1 cellular context compared by ENCODE assay signal in the genomic region with DNA sequence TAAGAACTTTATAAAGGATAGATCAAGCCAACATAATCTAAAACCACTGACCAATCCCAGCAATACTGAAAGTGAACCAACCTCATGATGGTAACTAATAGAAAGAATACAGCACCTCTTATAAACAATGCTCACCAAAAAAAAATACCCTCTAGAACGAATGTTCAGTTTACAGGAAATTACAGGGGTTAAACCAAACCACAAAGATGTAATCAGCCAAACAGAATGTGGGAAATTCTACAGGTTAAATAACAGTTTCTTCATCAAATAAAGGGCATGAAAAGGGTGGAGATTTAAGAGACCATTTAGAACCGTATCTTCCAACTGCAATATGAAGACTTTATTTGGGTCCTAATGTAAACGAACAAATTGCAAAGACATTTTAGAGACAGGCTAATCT.
A peak's percentile ranks its signal among the peaks of the same experiment; 100 is the strongest.
TF ChIP-seq lines count a peak whose summit lies in the region.

No MANE protein-coding gene starts in this region.

TF ChIP-seq in K562, 482 proteins besides CTCF, POLR2A, EP300 and RAD21 (continued from another document):
- TF ChIP-seq, protein P1, sequence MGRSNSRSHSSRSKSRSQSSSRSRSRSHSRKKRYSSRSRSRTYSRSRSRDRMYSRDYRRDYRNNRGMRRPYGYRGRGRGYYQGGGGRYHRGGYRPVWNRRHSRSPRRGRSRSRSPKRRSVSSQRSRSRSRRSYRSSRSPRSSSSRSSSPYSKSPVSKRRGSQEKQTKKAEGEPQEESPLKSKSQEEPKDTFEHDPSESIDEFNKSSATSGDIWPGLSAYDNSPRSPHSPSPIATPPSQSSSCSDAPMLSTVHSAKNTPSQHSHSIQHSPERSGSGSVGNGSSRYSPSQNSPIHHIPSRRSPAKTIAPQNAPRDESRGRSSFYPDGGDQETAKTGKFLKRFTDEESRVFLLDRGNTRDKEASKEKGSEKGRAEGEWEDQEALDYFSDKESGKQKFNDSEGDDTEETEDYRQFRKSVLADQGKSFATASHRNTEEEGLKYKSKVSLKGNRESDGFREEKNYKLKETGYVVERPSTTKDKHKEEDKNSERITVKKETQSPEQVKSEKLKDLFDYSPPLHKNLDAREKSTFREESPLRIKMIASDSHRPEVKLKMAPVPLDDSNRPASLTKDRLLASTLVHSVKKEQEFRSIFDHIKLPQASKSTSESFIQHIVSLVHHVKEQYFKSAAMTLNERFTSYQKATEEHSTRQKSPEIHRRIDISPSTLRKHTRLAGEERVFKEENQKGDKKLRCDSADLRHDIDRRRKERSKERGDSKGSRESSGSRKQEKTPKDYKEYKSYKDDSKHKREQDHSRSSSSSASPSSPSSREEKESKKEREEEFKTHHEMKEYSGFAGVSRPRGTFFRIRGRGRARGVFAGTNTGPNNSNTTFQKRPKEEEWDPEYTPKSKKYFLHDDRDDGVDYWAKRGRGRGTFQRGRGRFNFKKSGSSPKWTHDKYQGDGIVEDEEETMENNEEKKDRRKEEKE (IDR thresholded peaks at IDR 0.05; ENCODE audit: borderline replicate concordance in 1 of 2, control insufficient read depth in 1 of 2, low read depth in 2 of 2, low read length in 1 of 2), result no peak
- no peak for TF ChIP-seq STAT5B (CRISPR knock-in tag; IDR thresholded peaks at IDR 0.05)
- TF ChIP-seq SIX5 (IDR thresholded peaks at IDR 0.05; ENCODE audit: borderline replicate concordance in 1 of 2, insufficient read depth in 1 of 2, low read depth in 1 of 2, low read length in 2 of 2), result no peak
- TF ChIP-seq KDM2B (CRISPR knock-in tag; IDR thresholded peaks at IDR 0.05), result no peak
- no peak for TF ChIP-seq MTA1 (IDR thresholded peaks at IDR 0.05; ENCODE audit: borderline replicate concordance)
- TF ChIP-seq, protein P2, sequence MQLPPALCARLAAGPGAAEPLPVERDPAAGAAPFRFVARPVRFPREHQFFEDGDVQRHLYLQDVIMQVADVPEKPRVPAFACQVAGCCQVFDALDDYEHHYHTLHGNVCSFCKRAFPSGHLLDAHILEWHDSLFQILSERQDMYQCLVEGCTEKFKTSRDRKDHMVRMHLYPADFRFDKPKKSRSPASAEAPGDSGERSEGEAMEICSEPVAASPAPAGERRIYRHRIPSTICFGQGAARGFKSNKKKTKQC (CRISPR knock-in tag; IDR thresholded peaks at IDR 0.05), result no peak
- no peak for TF ChIP-seq BCL6 (CRISPR knock-in tag; IDR thresholded peaks at IDR 0.05)
- TF ChIP-seq, protein P3, sequence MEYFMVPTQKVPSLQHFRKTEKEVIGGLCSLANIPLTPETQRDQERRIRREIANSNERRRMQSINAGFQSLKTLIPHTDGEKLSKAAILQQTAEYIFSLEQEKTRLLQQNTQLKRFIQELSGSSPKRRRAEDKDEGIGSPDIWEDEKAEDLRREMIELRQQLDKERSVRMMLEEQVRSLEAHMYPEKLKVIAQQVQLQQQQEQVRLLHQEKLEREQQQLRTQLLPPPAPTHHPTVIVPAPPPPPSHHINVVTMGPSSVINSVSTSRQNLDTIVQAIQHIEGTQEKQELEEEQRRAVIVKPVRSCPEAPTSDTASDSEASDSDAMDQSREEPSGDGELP (CRISPR knock-in tag; IDR thresholded peaks at IDR 0.05; ENCODE audit: borderline replicate concordance), result no peak
- 0 out of 2 replicates have a peak, but pooled peaks have one; percentile 34 for TF ChIP-seq GATA2 (CRISPR knock-in tag; IDR thresholded peaks at IDR 0.05)
- no peak for TF ChIP-seq TAF7 (tag; IDR thresholded peaks at IDR 0.05)
- TF ChIP-seq GTF2F1 (IDR thresholded peaks at IDR 0.05; ENCODE audit: low read depth, low read length), result no peak
- no peak for TF ChIP-seq TBL1XR1 (IDR thresholded peaks at IDR 0.05; ENCODE audit: low read length in 2 of 2)
- peak; percentile 48; the same call in 1 of the 2 replicates for TF ChIP-seq TEAD4 (IDR thresholded peaks at IDR 0.05; ENCODE audit: low read length)
- no peak for TF ChIP-seq TEAD4 (CRISPR knock-in tag; IDR thresholded peaks at IDR 0.05; ENCODE audit: borderline replicate concordance)
- TF ChIP-seq, protein P4, sequence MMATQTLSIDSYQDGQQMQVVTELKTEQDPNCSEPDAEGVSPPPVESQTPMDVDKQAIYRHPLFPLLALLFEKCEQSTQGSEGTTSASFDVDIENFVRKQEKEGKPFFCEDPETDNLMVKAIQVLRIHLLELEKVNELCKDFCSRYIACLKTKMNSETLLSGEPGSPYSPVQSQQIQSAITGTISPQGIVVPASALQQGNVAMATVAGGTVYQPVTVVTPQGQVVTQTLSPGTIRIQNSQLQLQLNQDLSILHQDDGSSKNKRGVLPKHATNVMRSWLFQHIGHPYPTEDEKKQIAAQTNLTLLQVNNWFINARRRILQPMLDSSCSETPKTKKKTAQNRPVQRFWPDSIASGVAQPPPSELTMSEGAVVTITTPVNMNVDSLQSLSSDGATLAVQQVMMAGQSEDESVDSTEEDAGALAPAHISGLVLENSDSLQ (IDR thresholded peaks at IDR 0.05), result no peak
- no peak for TF ChIP-seq ZNF551 (CRISPR knock-in tag; IDR thresholded peaks at IDR 0.05)
- TF ChIP-seq SMARCA4 (IDR thresholded peaks at IDR 0.05), result peak; percentile 53; the same call in 1 of the 2 replicates
- TF ChIP-seq POLR2H (tag; IDR thresholded peaks at IDR 0.05; ENCODE audit: low read depth), result peak; percentile 46; the same call in 1 of the 2 replicates
- no peak for TF ChIP-seq CBX5 (IDR thresholded peaks at IDR 0.05; ENCODE audit: borderline replicate concordance, low read depth)
- TF ChIP-seq, protein P5, sequence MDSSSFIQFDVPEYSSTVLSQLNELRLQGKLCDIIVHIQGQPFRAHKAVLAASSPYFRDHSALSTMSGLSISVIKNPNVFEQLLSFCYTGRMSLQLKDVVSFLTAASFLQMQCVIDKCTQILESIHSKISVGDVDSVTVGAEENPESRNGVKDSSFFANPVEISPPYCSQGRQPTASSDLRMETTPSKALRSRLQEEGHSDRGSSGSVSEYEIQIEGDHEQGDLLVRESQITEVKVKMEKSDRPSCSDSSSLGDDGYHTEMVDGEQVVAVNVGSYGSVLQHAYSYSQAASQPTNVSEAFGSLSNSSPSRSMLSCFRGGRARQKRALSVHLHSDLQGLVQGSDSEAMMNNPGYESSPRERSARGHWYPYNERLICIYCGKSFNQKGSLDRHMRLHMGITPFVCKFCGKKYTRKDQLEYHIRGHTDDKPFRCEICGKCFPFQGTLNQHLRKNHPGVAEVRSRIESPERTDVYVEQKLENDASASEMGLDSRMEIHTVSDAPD (CRISPR knock-in tag; IDR thresholded peaks at IDR 0.05), result no peak
- TF ChIP-seq, protein P6, sequence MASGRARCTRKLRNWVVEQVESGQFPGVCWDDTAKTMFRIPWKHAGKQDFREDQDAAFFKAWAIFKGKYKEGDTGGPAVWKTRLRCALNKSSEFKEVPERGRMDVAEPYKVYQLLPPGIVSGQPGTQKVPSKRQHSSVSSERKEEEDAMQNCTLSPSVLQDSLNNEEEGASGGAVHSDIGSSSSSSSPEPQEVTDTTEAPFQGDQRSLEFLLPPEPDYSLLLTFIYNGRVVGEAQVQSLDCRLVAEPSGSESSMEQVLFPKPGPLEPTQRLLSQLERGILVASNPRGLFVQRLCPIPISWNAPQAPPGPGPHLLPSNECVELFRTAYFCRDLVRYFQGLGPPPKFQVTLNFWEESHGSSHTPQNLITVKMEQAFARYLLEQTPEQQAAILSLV (tag; IDR thresholded peaks at IDR 0.05), result no peak
- no peak for TF ChIP-seq CREB1 (IDR thresholded peaks at IDR 0.05)
- TF ChIP-seq CREB1 (CRISPR knock-in tag; IDR thresholded peaks at IDR 0.05), result no peak
- TF ChIP-seq KDM5B (IDR thresholded peaks at IDR 0.05; ENCODE audit: insufficient replicate concordance, low read depth, low read length), result no peak
- TF ChIP-seq ESRRA (IDR thresholded peaks at IDR 0.05; ENCODE audit: borderline replicate concordance, low read depth), result peak; percentile 61; the same call in 1 of the 2 replicates
- TF ChIP-seq EWSR1 (IDR thresholded peaks at IDR 0.05; ENCODE audit: borderline replicate concordance, low read depth, partially characterized antibody), result no peak
- no peak for TF ChIP-seq ZNF830 (CRISPR knock-in tag; IDR thresholded peaks at IDR 0.05)
